ENCODE assay signal across 14 cellular contexts in genomic region chr3:175378348-175378747, GRCh38.
DNase-seq lines count a peak whose midpoint lies in the region; ATAC-seq and TF ChIP-seq lines count a peak whose summit lies in the region.
"Had no signal": no experiment of that assay in that cellular context is flagged by ENCODE, and none has a peak within 500 bp of the region (broad histone marks: within the 10 kb centered on the region; RNA-seq: fewer than 3 reads in every experiment).

No MANE protein-coding gene starts in this region.

- no peak overlapping the region for H3K4me3 ChIP-seq in endodermal cell (ENCODE audit: low read length)
- H3K4me3 ChIP-seq: thyroid gland had no signal

- H3K4me3 Mint-ChIP-seq in endodermal cell: no peak overlapping the region
- H3K4me3 Mint-ChIP-seq: nephron had no signal

- no peaks in the 10 kb centered on the region for H3K36me3 Mint-ChIP-seq in endodermal cell (ENCODE audit: low read depth)

- H3K27ac Mint-ChIP-seq in endodermal cell: no peak overlapping the region
- H3K27ac Mint-ChIP-seq: nephron had no signal

- no peaks in the 10 kb centered on the region for H3K36me3 ChIP-seq in endodermal cell (ENCODE audit: control insufficient read depth, insufficient read depth, low read length)
- H3K36me3 ChIP-seq: thyroid gland had no signal

- no peak overlapping the region for H3K27ac ChIP-seq in endodermal cell (ENCODE audit: low read depth, low read length)
- no peak overlapping the region for H3K27ac ChIP-seq in caudate nucleus (ENCODE audit: low read depth, low read length)
- H3K27ac ChIP-seq: thyroid gland had no signal

- no peaks in the 10 kb centered on the region for H3K27me3 Mint-ChIP-seq in endodermal cell (ENCODE audit: insufficient read depth)

- H3K27me3 ChIP-seq in endodermal cell (ENCODE audit: control insufficient read depth, insufficient read depth, low read length, poor library complexity, severe bottlenecking): no peaks in the 10 kb centered on the region
- H3K27me3 ChIP-seq: thyroid gland had no signal

- no peak overlapping the region for H3K9ac ChIP-seq in endodermal cell (ENCODE audit: extremely low read depth, low read length, poor library complexity, severe bottlenecking)

- ATAC-seq in GM18498 (IDR thresholded peaks at IDR 0.05; ENCODE audit: unreplicated experiment) (peak; percentile 94), GM19463 (IDR thresholded peaks at IDR 0.05; ENCODE audit: unreplicated experiment) (peak; percentile 94), HG03064 (IDR thresholded peaks at IDR 0.05; ENCODE audit: low read depth, unreplicated experiment) (peak; percentile 84)

- 88 to 100% methylated on average over 1 to 2 of the region's 2 CpGs for WGBS in endodermal cell (ENCODE audit: insufficient coverage in 1 of 2, insufficient read length in 1 of 2), 2 experiments

- no peak for TF ChIP-seq CTCF in endodermal cell (conservative IDR thresholded peaks at IDR 0.05)

- no peaks in the 10 kb centered on the region for H3K9me3 ChIP-seq in endodermal cell (ENCODE audit: control insufficient read depth, low read length)
- H3K9me3 ChIP-seq: thyroid gland had no signal

- H3K4me1 Mint-ChIP-seq in endodermal cell: peaks cover 4% of the 10 kb centered on the region

- no peaks in the 10 kb centered on the region for H3K4me1 ChIP-seq in endodermal cell (ENCODE audit: control insufficient read depth, insufficient read depth, low read length)
- H3K4me1 ChIP-seq: thyroid gland had no signal

- DNase-seq in NCI-H2107 treated with DMSO at 0.1 percent for 48 hours (lab: John Stamatoyannopoulos, UW; ENCODE audit: unreplicated experiment): peak; percentile 96
- no peak for DNase-seq in NCI-H345 (lab: John Stamatoyannopoulos, UW)
- no peak for DNase-seq in endodermal cell
- DNase-seq in caudate nucleus (lab: John Stamatoyannopoulos, UW): no peak
- DNase-seq in stimulated activated CD4-positive, alpha-beta T cell treated with anti-CD3 and anti-CD28 coated beads, Interleukin-2, amount 100 ng/mL, for 24 hours: no peak
- DNase-seq: activated CD8-positive, alpha-beta memory T cell treated with anti-CD3 and anti-CD28 coated beads for 24 hours; activated effector memory CD4-positive, alpha-beta T cell treated with anti-CD3 and anti-CD28 coated beads, Interleukin-2, amount 50 U/mL, for 16 hours; NCI-H1930; OCI-M1; thyroid gland had no signal

- peaks cover 5% of the 10 kb centered on the region for H3K9me3 Mint-ChIP-seq in endodermal cell
